In the genomic region with DNA sequence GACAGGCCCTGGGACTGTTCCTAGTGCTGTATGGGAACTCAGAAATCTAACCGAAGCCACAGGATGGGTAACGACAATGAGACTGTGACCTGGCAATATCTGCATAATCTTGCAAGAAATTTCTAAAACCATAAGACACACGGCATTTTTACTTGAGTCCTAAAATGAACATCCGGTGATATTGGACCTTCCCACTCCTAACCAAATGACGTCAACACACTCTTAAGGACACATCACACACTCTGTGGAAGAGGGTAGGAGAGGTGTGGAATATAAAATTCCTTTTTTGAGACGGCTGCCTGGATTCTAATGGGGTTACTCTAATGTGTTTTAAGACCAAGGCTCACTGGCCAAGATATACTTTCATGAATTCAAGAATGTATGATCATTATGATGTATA, we compare ENCODE assay signal across 3 cellular contexts.
"Had no signal": no experiment of that assay in that cellular context is flagged by ENCODE, and none has a peak within 500 bp of the region (broad histone marks: within the 10 kb centered on the region; RNA-seq: fewer than 3 reads in every experiment).

No MANE protein-coding gene starts in this region.

- H3K4me3 ChIP-seq: HAP-1 had no signal

- H3K9me3 ChIP-seq: HAP-1 had no signal

- H3K36me3 ChIP-seq: HAP-1 had no signal

- DNase-seq: GOT3, HFFc6 had no signal
